Comparison of ENCODE assay signal across 7 cellular contexts in genomic region chr1:37474697-37475379, GRCh38. TPM values are rescaled to one million over a fixed set of nuclear protein-coding genes. Genes with fewer than 3 reads are reported as not detected.
DNase-seq lines count a peak whose midpoint lies in the region; ATAC-seq and TF ChIP-seq lines count a peak whose summit lies in the region.

No MANE protein-coding gene starts in this region.

- H3K4ac ChIP-seq in mesenchymal stem cell (ENCODE audit: low read depth in 1 of 2, low read length in 2 of 2) = peak overlapping the region; percentile 19 to 81

- ATAC-seq in GM21381 (IDR thresholded peaks at IDR 0.05; ENCODE audit: unreplicated experiment) (peak; percentile 1), upper lobe of right lung (no peak), HG03460 (IDR thresholded peaks at IDR 0.05; ENCODE audit: unreplicated experiment) (no peak)

- H3K9ac ChIP-seq in colonic mucosa (ENCODE audit: low read depth in 2 of 2, low read length in 2 of 2) = peak overlapping the region; percentile 96 to 99
- peak overlapping the region; percentile 97 for H3K9ac ChIP-seq in mesenchymal stem cell (ENCODE audit: low read length)

- peak overlapping the region in 1 of 2 experiments; percentile 0 for H2BK12ac ChIP-seq in mesenchymal stem cell (ENCODE audit: low read length in 2 of 2)

- no peak overlapping the region for H2BK15ac ChIP-seq in mesenchymal stem cell (ENCODE audit: low read depth, poor library complexity, severe bottlenecking)

- no peaks in the 10 kb centered on the region for H3K79me1 ChIP-seq in mesenchymal stem cell (replicated peaks; ENCODE audit: low read length, poor library complexity, severe bottlenecking)

- H3K4me3 ChIP-seq in PC-9 = peak overlapping the region; percentile 94
- peak overlapping the region; percentile 92 for H3K4me3 ChIP-seq in colonic mucosa
- peak overlapping the region; percentile 79 to 90 for H3K4me3 ChIP-seq in mesenchymal stem cell (ENCODE audit: insufficient read depth in 1 of 2, low read depth in 1 of 2, low read length in 2 of 2)
- peak overlapping the region; percentile 86 for H3K4me3 ChIP-seq in upper lobe of right lung

- H3K27ac ChIP-seq in PC-9 (peak overlapping the region; percentile 96), colonic mucosa (peak overlapping the region; percentile 94), mesenchymal stem cell (ENCODE audit: low read length, poor library complexity, severe bottlenecking) (peak overlapping the region; percentile 50), upper lobe of right lung (peak overlapping the region; percentile 91)

- H3K9me3 ChIP-seq in PC-9 (ENCODE audit: insufficient read depth, low read depth) (no peaks in the 10 kb centered on the region), colonic mucosa (no peaks in the 10 kb centered on the region), mesenchymal stem cell (ENCODE audit: control insufficient read depth, low read length) (no peaks in the 10 kb centered on the region), upper lobe of right lung (no peaks in the 10 kb centered on the region)

- H3K36me3 ChIP-seq in PC-9 (ENCODE audit: low read depth) (peaks cover 20% of the 10 kb centered on the region), colonic mucosa (no peaks in the 10 kb centered on the region), mesenchymal stem cell (ENCODE audit: control insufficient read depth in 1 of 2, insufficient read depth in 2 of 2, low read depth in 1 of 2, low read length in 2 of 2) (peaks cover 27 to 28% of the 10 kb centered on the region in 2 experiments), upper lobe of right lung (peaks cover 12% of the 10 kb centered on the region)

- no peak overlapping the region for H2AK5ac ChIP-seq in mesenchymal stem cell (ENCODE audit: low read length, severe bottlenecking)

- no peaks in the 10 kb centered on the region for H3K27me3 ChIP-seq in PC-9 (ENCODE audit: insufficient read depth, low read depth)
- H3K27me3 ChIP-seq in colonic mucosa = no peaks in the 10 kb centered on the region
- no peaks in the 10 kb centered on the region for H3K27me3 ChIP-seq in mesenchymal stem cell (ENCODE audit: control insufficient read depth in 1 of 2, insufficient read depth in 1 of 2, low read length in 2 of 2)
- no peaks in the 10 kb centered on the region for H3K27me3 ChIP-seq in upper lobe of right lung

- no peak overlapping the region for H4K91ac ChIP-seq in mesenchymal stem cell (ENCODE audit: low read length)

- CTCF ChIA-PET in PC-9 (lab: Charles Lee) = interaction anchor here (0.7 to 2.2 kb wide), 2 partner anchors 12 to 24 kb away, joined by 3 to 8 read pairs; no protein-coding TSS in a partner anchor

- H4K20me1 ChIP-seq in PC-9 (ENCODE audit: insufficient read depth) = no peaks in the 10 kb centered on the region; the same call in 1 of the 2 replicates

- peak overlapping the region; percentile 8 for H4K8ac ChIP-seq in mesenchymal stem cell (ENCODE audit: low read length)

- H2AFZ ChIP-seq in PC-9 (no peak overlapping the region), mesenchymal stem cell (ENCODE audit: low read depth, low read length) (no peak overlapping the region)

- H3F3A ChIP-seq in PC-9 (ENCODE audit: insufficient read depth, low read depth) = peaks cover 62% of the 10 kb centered on the region

- 9% methylated on average over 29 of the region's 38 CpGs for WGBS in mesenchymal stem cell

- H3K14ac ChIP-seq in mesenchymal stem cell (ENCODE audit: low read length in 2 of 2) = peak overlapping the region in 1 of 2 experiments; percentile 3

- H2BK5ac ChIP-seq in mesenchymal stem cell (ENCODE audit: low read depth, low read length, poor library complexity, severe bottlenecking) = no peak overlapping the region

- DNase-seq in PC-9 (no peak), colonic mucosa (no peak), mesenchymal stem cell (peak; percentile 60), upper lobe of right lung (peak; percentile 76), UCSD-AML1 (lab: John Stamatoyannopoulos, UW; ENCODE audit: unreplicated experiment) (no peak)

- no peak overlapping the region for H3K23ac ChIP-seq in mesenchymal stem cell (ENCODE audit: low read length in 2 of 2)

- POLR2A ChIA-PET in PC-9 (lab: Charles Lee; ENCODE audit: unreplicated experiment) = interaction anchor here (0.5 to 0.8 kb wide), 4 partner anchors 16 to 1667 kb away, joined by 3 to 10 read pairs (median 6); no protein-coding TSS in a partner anchor

- intact Hi-C loops in PC-9 (cut with micrococcal nuclease; ENCODE audit: unreplicated experiment) (loop anchor here (2.0 to 10.0 kb wide), 8 partner anchors 77 to 1088 kb away; partner anchors contain the start of genes C1orf122, GNL2, MTF1 and SNIP1), colonic mucosa (cut with DNase I) (no loop called here), upper lobe of right lung (cut with DNase I) (no loop called here)

- TF ChIP-seq CTCF in PC-9 (conservative IDR thresholded peaks at IDR 0.05) (no peak), colonic mucosa (IDR thresholded peaks at IDR 0.05) (no peak), upper lobe of right lung (IDR thresholded peaks at IDR 0.05) (no peak)

- H3K4me2 ChIP-seq in PC-9 (peak overlapping the region; percentile 95), mesenchymal stem cell (ENCODE audit: low read length, poor library complexity, severe bottlenecking) (peak overlapping the region; percentile 87)

- peaks cover 74% of the 10 kb centered on the region for H3K79me2 ChIP-seq in PC-9 (ENCODE audit: low read depth)

- BruUV-seq in PC-9 (replicated peaks; lab: Mats Ljungman, UMichigan) = no TSS peak

- H3K4me1 ChIP-seq in PC-9 (replicated peaks; ENCODE audit: insufficient read depth) (peaks cover 60% of the 10 kb centered on the region), colonic mucosa (peaks cover 19% of the 10 kb centered on the region), mesenchymal stem cell (ENCODE audit: control insufficient read depth, insufficient read depth, low read depth, low read length) (peaks cover 56% of the 10 kb centered on the region), upper lobe of right lung (peaks cover 79% of the 10 kb centered on the region)

- no peaks in the 10 kb centered on the region for H3K9me2 ChIP-seq in PC-9 (ENCODE audit: insufficient read depth)

- peak overlapping the region; percentile 81 for H2BK120ac ChIP-seq in mesenchymal stem cell (ENCODE audit: low read depth, low read length)

- H3K18ac ChIP-seq in mesenchymal stem cell (ENCODE audit: low read depth in 1 of 2, low read length in 2 of 2) = peak overlapping the region; percentile 34 to 65

RNA-seq across cellular contexts. Expression of gene ZC3H12A, which starts 0.5 kb away (rescaled TPM):
- total RNA-seq in PC-9 (2021) (18.7 and 18.9 TPM in 2 replicates), colonic mucosa (10 to 100 TPM; 18.2 to 35.4 TPM), upper lobe of right lung (22.9 TPM)
- 11.2 TPM for polyA plus RNA-seq in mesenchymal stem cell (2013, experiment 1 of 2)
- polyA plus RNA-seq in mesenchymal stem cell (2013, experiment 2 of 2) = 11.4 TPM

RNA-seq across cellular contexts. Expression of gene MEAF6, which starts 39.7 kb away (rescaled TPM):
- total RNA-seq in PC-9 (2021) = 72.3 and 88.7 TPM in 2 replicates
- 10 to 100 TPM; 32.9 to 40.6 TPM for total RNA-seq in colonic mucosa
- 51.7 TPM for polyA plus RNA-seq in mesenchymal stem cell (2013, experiment 1 of 2)
- polyA plus RNA-seq in mesenchymal stem cell (2013, experiment 2 of 2) = 53.1 TPM
- total RNA-seq in upper lobe of right lung = 64.5 TPM

Comparison
In these comparisons a context has a peak if more than half of its experiments do, and no peak if none do; other contexts are left out.
1. DNase-seq: peak in mesenchymal stem cell (single experiment) and upper lobe of right lung (single experiment); none in PC-9 (0 of 2), colonic mucosa (single experiment) and UCSD-AML1 (single experiment).
2. Peak in every context shown above with its lines, with median percentiles within 50 percentile points of each other: H3K27ac ChIP-seq and H3K4me3 ChIP-seq.